25 cellular contexts compared by ENCODE assay signal in the genomic region with DNA sequence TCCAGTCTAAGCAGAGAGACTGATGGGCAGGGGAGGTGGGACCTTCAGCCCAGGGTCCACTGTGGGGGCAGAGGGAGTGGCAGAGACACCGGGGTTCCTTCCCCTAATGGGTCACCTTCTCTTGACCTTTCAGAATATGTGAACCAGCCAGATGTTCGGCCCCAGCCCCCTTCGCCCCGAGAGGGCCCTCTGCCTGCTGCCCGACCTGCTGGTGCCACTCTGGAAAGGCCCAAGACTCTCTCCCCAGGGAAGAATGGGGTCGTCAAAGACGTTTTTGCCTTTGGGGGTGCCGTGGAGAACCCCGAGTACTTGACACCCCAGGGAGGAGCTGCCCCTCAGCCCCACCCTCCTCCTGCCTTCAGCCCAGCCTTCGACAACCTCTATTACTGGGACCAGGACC. TPM values are rescaled to one million over a fixed set of nuclear protein-coding genes. Genes with fewer than 3 reads are reported as not detected.
A peak's percentile ranks its signal among the peaks of the same experiment; 100 is the strongest.
DNase-seq lines count a peak whose midpoint lies in the region; ATAC-seq, FAIRE-seq and TF ChIP-seq lines count a peak whose summit lies in the region.
"Had no signal": no experiment of that assay in that cellular context is flagged by ENCODE, and none has a peak within 500 bp of the region (broad histone marks: within the 10 kb centered on the region; RNA-seq: fewer than 3 reads in every experiment).

No MANE protein-coding gene starts in this region.

- no peak for TF ChIP-seq EP300 in K562 (IDR thresholded peaks at IDR 0.05; ENCODE audit: low read length)

- H3K4me1 Mint-ChIP-seq in MCF 10A (ENCODE audit: insufficient read depth, unreplicated experiment) (peaks cover 10% of the 10 kb centered on the region), natural killer cell (peaks cover 18 to 41% of the 10 kb centered on the region in 2 donors)
- H3K4me1 Mint-ChIP-seq in natural killer cell treated with Interleukin-12 subunit alpha and Interleukin-12 subunit beta and Interleukin-15 and Interleukin-18, amount 100 ng/mL, for 72 hours (ENCODE audit: low read depth in 2 of 2) = peaks cover 12 to 17% of the 10 kb centered on the region in 2 donors

- no peak for ATAC-seq in natural killer cell
- no peak for ATAC-seq in natural killer cell treated with Interleukin-12 subunit alpha and Interleukin-12 subunit beta and Interleukin-15 and Interleukin-18, amount 100 ng/mL, for 72 hours
- no peak for ATAC-seq in K562
- no peak for ATAC-seq in HG03108 (IDR thresholded peaks at IDR 0.05; ENCODE audit: unreplicated experiment)
- ATAC-seq: A549; CD8-positive, alpha-beta T cell; GM12878; HCT116 had no signal

- H3K9me3 Mint-ChIP-seq in MCF 10A (ENCODE audit: unreplicated experiment) (no peaks in the 10 kb centered on the region), natural killer cell (no peaks in the 10 kb centered on the region)
- H3K9me3 Mint-ChIP-seq in natural killer cell treated with Interleukin-12 subunit alpha and Interleukin-12 subunit beta and Interleukin-15 and Interleukin-18, amount 100 ng/mL, for 72 hours = no peaks in the 10 kb centered on the region
- H3K9me3 Mint-ChIP-seq: CD8-positive, alpha-beta T cell; H9 had no signal

- H3K4me3 ChIP-seq in breast epithelium (no peak overlapping the region), K562 (no peak overlapping the region), prostate gland (no peak overlapping the region)
- H3K4me3 ChIP-seq: A549, GM12878, GM23248 had no signal

- H3K36me3 Mint-ChIP-seq in MCF 10A (ENCODE audit: insufficient read depth, unreplicated experiment) (peaks cover 21% of the 10 kb centered on the region), natural killer cell (no peaks in the 10 kb centered on the region)
- H3K36me3 Mint-ChIP-seq in natural killer cell treated with Interleukin-12 subunit alpha and Interleukin-12 subunit beta and Interleukin-15 and Interleukin-18, amount 100 ng/mL, for 72 hours = no peaks in the 10 kb centered on the region

- no peak for FAIRE-seq in K562 (lab: Jason Lieb, UNC)
- FAIRE-seq: A549, D721Med, GM12878, GM19239, H1 had no signal

- intact Hi-C loops in breast epithelium (cut with DNase I; ENCODE audit: low total_unique reads) (no loop called here), MCF 10A (cut with micrococcal nuclease) (no loop called here), natural killer cell (cut with micrococcal nuclease) (no loop called here), K562 (cut with micrococcal nuclease) (no loop called here), prostate gland (cut with DNase I) (no loop called here)

- CTCF ChIA-PET in MCF 10A (lab: Yijun Ruan, JAX) (no interaction called here), K562 (lab: Yijun Ruan, JAX; ENCODE audit: low intra/inter-chr PET ratio) (no interaction called here)

- H3K27me3 ChIP-seq in breast epithelium (no peaks in the 10 kb centered on the region), K562 (ENCODE audit: control insufficient read depth in 2 of 2, insufficient read depth in 2 of 2, low read length in 2 of 2) (no peaks in the 10 kb centered on the region), prostate gland (replicated peaks; ENCODE audit: insufficient read depth) (no peaks in the 10 kb centered on the region)

- H3K9ac ChIP-seq in K562 (ENCODE audit: insufficient read depth in 1 of 2, low read depth in 2 of 2, low read length in 2 of 2) = peak overlapping the region in 1 of 2 experiments; percentile 42; a peak in 1 of 4 replicates
- H3K9ac ChIP-seq: GM23248 had no signal

- H3K9me3 ChIP-seq in breast epithelium (no peaks in the 10 kb centered on the region), K562 (replicated peaks; ENCODE audit: control insufficient read depth, insufficient read depth, low read depth, low read length) (no peaks in the 10 kb centered on the region), prostate gland (no peaks in the 10 kb centered on the region)
- H3K9me3 ChIP-seq: A549, Caco-2 had no signal

- no peak overlapping the region for H2AFZ ChIP-seq in K562 (ENCODE audit: low read depth, low read length)
- H2AFZ ChIP-seq: GM23248 had no signal

- POLR2A ChIA-PET in MCF 10A (lab: Yijun Ruan, JAX) = interaction anchor here (0.6 to 3.8 kb wide), 2 partner anchors 9 to 27 kb away, joined by 4 to 36 read pairs; a partner anchor contains a TSS
- POLR2A ChIA-PET in K562 (lab: Yijun Ruan, JAX) = interaction anchor here (1.0 kb wide), 1 partner anchor 35 kb away, joined by 3 read pairs; no protein-coding TSS in a partner anchor

- 55% methylated on average over 5 of the region's 10 CpGs for WGBS in K562 (ENCODE audit: insufficient coverage, low coverage, missing lambda C conversion rate)
- 75% methylated on average over 10 of the region's 10 CpGs for whole genome bisulfite sequencing in prostate gland

- no TSS peak for BruUV-seq in MCF 10A (replicated peaks; lab: Mats Ljungman, UMichigan)
- BruUV-seq in K562 (replicated peaks; lab: Mats Ljungman, UMichigan) = no TSS peak

- no peak for TF ChIP-seq POLR2A in breast epithelium (IDR thresholded peaks at IDR 0.05)
- TF ChIP-seq POLR2A in K562 (conservative IDR thresholded peaks at IDR 0.05) = no peak
- TF ChIP-seq POLR2A in prostate gland (IDR thresholded peaks at IDR 0.05) = no peak

- no peaks in the 10 kb centered on the region for H4K20me1 ChIP-seq in K562 (replicated peaks; ENCODE audit: control insufficient read depth, insufficient read depth, low read length)

- H3K4me2 ChIP-seq in K562 (ENCODE audit: insufficient read depth, low read length) = no peak overlapping the region
- H3K4me2 ChIP-seq: A549 had no signal

- in situ Hi-C loops in K562 (cut with MboI) = no loop called here

- no peaks in the 10 kb centered on the region for H3K9me1 ChIP-seq in K562 (ENCODE audit: control insufficient read depth, insufficient read depth, low read length)

- peaks cover 4 to 10% of the 10 kb centered on the region in 2 donors for H3K4me1 ChIP-seq in breast epithelium
- peaks cover 13 to 53% of the 10 kb centered on the region in 2 experiments; a peak in 4 of 5 replicates for H3K4me1 ChIP-seq in K562 (replicated peaks in 1 of 2; ENCODE audit: control insufficient read depth in 2 of 2, insufficient read depth in 2 of 2, low read length in 2 of 2)
- H3K4me1 ChIP-seq in prostate gland (replicated peaks) = no peaks in the 10 kb centered on the region

- TF ChIP-seq CTCF in breast epithelium (IDR thresholded peaks at IDR 0.05) (no peak), MCF 10A (IDR thresholded peaks at IDR 0.05; ENCODE audit: unreplicated experiment) (no peak), natural killer cell (IDR thresholded peaks at IDR 0.05) (no peak), K562 (IDR thresholded peaks at IDR 0.05 in 2 of 3, conservative IDR thresholded peaks at IDR 0.05 in 1 of 3; ENCODE audit: insufficient read depth in 2 of 3, low read depth in 1 of 3, low read length in 3 of 3) (no peak), prostate gland (IDR thresholded peaks at IDR 0.05) (no peak)

- no peak for TF ChIP-seq RAD21 in K562 (CRISPR knock-in tag; conservative IDR thresholded peaks at IDR 0.05 in 1 of 2, IDR thresholded peaks at IDR 0.05 in 1 of 2)

- no peaks in the 10 kb centered on the region for H3K36me3 ChIP-seq in breast epithelium
- peaks cover 22% of the 10 kb centered on the region; the same call in 1 of the 3 replicates for H3K36me3 ChIP-seq in K562 (ENCODE audit: control insufficient read depth, insufficient read depth, low read length)
- peaks cover 0 to 22% of the 10 kb centered on the region in 2 donors for H3K36me3 ChIP-seq in prostate gland

- no peak overlapping the region for H3K4me3 Mint-ChIP-seq in MCF 10A (ENCODE audit: unreplicated experiment)
- no peak overlapping the region for H3K4me3 Mint-ChIP-seq in natural killer cell
- no peak overlapping the region for H3K4me3 Mint-ChIP-seq in natural killer cell treated with Interleukin-12 subunit alpha and Interleukin-12 subunit beta and Interleukin-15 and Interleukin-18, amount 100 ng/mL, for 72 hours
- H3K4me3 Mint-ChIP-seq: CD8-positive, alpha-beta T cell had no signal

- H3K27me3 Mint-ChIP-seq in MCF 10A (ENCODE audit: insufficient read depth, unreplicated experiment) = no peaks in the 10 kb centered on the region
- no peaks in the 10 kb centered on the region for H3K27me3 Mint-ChIP-seq in natural killer cell (ENCODE audit: low read depth in 2 of 2)
- no peaks in the 10 kb centered on the region for H3K27me3 Mint-ChIP-seq in natural killer cell treated with Interleukin-12 subunit alpha and Interleukin-12 subunit beta and Interleukin-15 and Interleukin-18, amount 100 ng/mL, for 72 hours

- DNase-seq in breast epithelium (ENCODE audit: low spot score in 2 of 2) = no peak
- no peak for DNase-seq in MCF 10A (ENCODE audit: unreplicated experiment)
- no peak for DNase-seq in natural killer cell
- no peak for DNase-seq in natural killer cell treated with Interleukin-12 subunit alpha and Interleukin-12 subunit beta and Interleukin-15 and Interleukin-18, amount 100 ng/mL, for 72 hours (ENCODE audit: low spot score)
- no peak for DNase-seq in K562 (ENCODE audit: extremely low read depth in 1 of 4, low spot score in 3 of 4)
- DNase-seq in prostate gland (ENCODE audit: low spot score) = no peak
- DNase-seq in H4 (ENCODE audit: low spot score) = no peak
- DNase-seq: 8988T; C1 segment of cervical spinal cord; Caco-2; CD8-positive, alpha-beta T cell; DMS 273 treated with DMSO at 0.1 percent for 48 hours; DMS79; EL; GDM1; GM23248; H9 had no signal

- H3K27ac Mint-ChIP-seq in MCF 10A (ENCODE audit: low read depth, unreplicated experiment) = no peak overlapping the region
- peak overlapping the region; percentile 71 to 96 for H3K27ac Mint-ChIP-seq in natural killer cell
- peak overlapping the region in 1 of 2 donors; percentile 80 for H3K27ac Mint-ChIP-seq in natural killer cell treated with Interleukin-12 subunit alpha and Interleukin-12 subunit beta and Interleukin-15 and Interleukin-18, amount 100 ng/mL, for 72 hours
- H3K27ac Mint-ChIP-seq: CD8-positive, alpha-beta T cell had no signal

- peak overlapping the region; percentile 43 to 97 for H3K27ac ChIP-seq in breast epithelium
- H3K27ac ChIP-seq in K562 (ENCODE audit: extremely low read depth, low read depth, low read length) = no peak overlapping the region
- peak overlapping the region; percentile 18 to 31 for H3K27ac ChIP-seq in prostate gland
- H3K27ac ChIP-seq: A549, GM23248 had no signal

- peaks cover 14% of the 10 kb centered on the region for H3K79me2 ChIP-seq in K562 (ENCODE audit: control insufficient read depth, insufficient read depth, low read length)

RNA-seq across cellular contexts. Expression of a gene that starts 2.8 kb away (rescaled TPM):
- 10 to 100 TPM; 50.7 to 68.2 (median 61.6) TPM for total RNA-seq in breast epithelium
- 42.1 and 51.3 TPM in 2 replicates for total RNA-seq in MCF 10A (2022)
- 10 to 100 TPM; 48.8 to 55.2 (median 51.6) TPM for total RNA-seq in natural killer cell
- total RNA-seq in natural killer cell treated with Interleukin-12 subunit alpha and Interleukin-12 subunit beta and Interleukin-15 and Interleukin-18, amount 100 ng/mL, for 72 hours = 10 to 100 TPM; 56.3 to 64.6 TPM
- 17.7 and 44.9 TPM in 2 replicates for total RNA-seq in K562 (2011; cell fraction: chromatin; rRNA removed; ENCODE audit: low replicate concordance)
- total RNA-seq in K562 (2011; cell fraction: nucleolus; rRNA removed) = 41.2 and 48.0 TPM in 2 replicates
- 37.9 and 44.1 TPM in 2 replicates for total RNA-seq in K562 (2011; cell fraction: nucleoplasm; rRNA removed)
- 80.6 and 95.1 TPM in 2 replicates for total RNA-seq in K562 (2014; rRNA removed)
- total RNA-seq in K562 (2014; rRNA removed; fragmentation: Illumina TruSeq; extraction: Trizol) = 58.3 and 61.3 TPM in 2 replicates
- total RNA-seq in K562 (2015; rRNA removed; fragmentation: Illumina TruSeq; extraction: Trizol) = 66.3 and 70.2 TPM in 2 replicates
- total RNA-seq in K562 (2021) = 65.7 and 67.9 TPM in 2 replicates
- polyA plus RNA-seq in K562 (2011; rRNA removed) = 60.8 and 81.8 TPM in 2 replicates
- 63.1 and 98.3 TPM in 2 replicates for polyA plus RNA-seq in K562 (2011; cell fraction: cytosol; rRNA removed)
- polyA plus RNA-seq in K562 (2011; cell fraction: nucleus; rRNA removed) = 42.4 and 82.9 TPM in 2 replicates
- polyA plus RNA-seq in K562 (2012) = 80.4 and 82.0 TPM in 2 replicates
- polyA plus RNA-seq in K562 (2014; fragmentation: Illumina TruSeq; extraction: Trizol) = 114 and 142 TPM in 2 replicates
- polyA plus RNA-seq in K562 (2014; fragmentation: Nextera tagmentation; extraction: Ambion mirVana) = 10 to 100 TPM; 70.5 to 78.9 TPM
- polyA plus RNA-seq in K562 (2014; rRNA removed) = 103 and 135 TPM in 2 replicates
- 14.3 and 24.3 TPM in 2 replicates for polyA minus RNA-seq in K562 (2011; rRNA and poly(A)+ RNA removed)
- polyA minus RNA-seq in K562 (2011; cell fraction: cytosol; rRNA and poly(A)+ RNA removed) = 11.5 and 25.5 TPM in 2 replicates
- 19.3 and 20.3 TPM in 2 replicates for polyA minus RNA-seq in K562 (2011; cell fraction: nucleus; rRNA and poly(A)+ RNA removed)
- total RNA-seq in prostate gland = 100 to 1,000 TPM in 1 of 2 donors, 10 to 100 TPM in 1; 46.5 to 119 TPM
- 91.9 and 99.5 TPM in 2 replicates for total RNA-seq in H4 (2014; rRNA removed; shearing (Covaris generic))

RNA-seq across cellular contexts. Expression of a gene that starts 10.2 kb away (rescaled TPM):
- total RNA-seq in breast epithelium = 10 to 100 TPM in 2 of 3 donors, not detected in 1; 27.9 to 69.2 TPM
- 7.3 and 10.3 TPM in 2 replicates for total RNA-seq in MCF 10A (2022)
- under 1 TPM in 1 of 3 donors, not detected in 2; 0.27 TPM for total RNA-seq in natural killer cell
- total RNA-seq in natural killer cell treated with Interleukin-12 subunit alpha and Interleukin-12 subunit beta and Interleukin-15 and Interleukin-18, amount 100 ng/mL, for 72 hours = under 1 TPM in 1 of 2 donors, not detected in 1; 0.36 TPM
- total RNA-seq in K562 (2011; cell fraction: chromatin; rRNA removed; ENCODE audit: low replicate concordance) = 7.8 and 23.1 TPM in 2 replicates
- 14.2 and 16.3 TPM in 2 replicates for total RNA-seq in K562 (2011; cell fraction: nucleolus; rRNA removed)
- total RNA-seq in K562 (2011; cell fraction: nucleoplasm; rRNA removed) = 10.2 and 11.2 TPM in 2 replicates
- 5.1 and 5.9 TPM in 2 replicates for total RNA-seq in K562 (2014; rRNA removed)
- total RNA-seq in K562 (2014; rRNA removed; fragmentation: Illumina TruSeq; extraction: Trizol) = 1.9 and 2.2 TPM in 2 replicates
- total RNA-seq in K562 (2015; rRNA removed; fragmentation: Illumina TruSeq; extraction: Trizol) = 1.6 and 2.1 TPM in 2 replicates
- total RNA-seq in K562 (2021) = 5.0 and 6.0 TPM in 2 replicates
- 1.6 and 2.4 TPM in 2 replicates for polyA plus RNA-seq in K562 (2011; rRNA removed)
- 1.8 and 4.1 TPM in 2 replicates for polyA plus RNA-seq in K562 (2011; cell fraction: cytosol; rRNA removed)
- polyA plus RNA-seq in K562 (2011; cell fraction: nucleus; rRNA removed) = 7.6 and 13.2 TPM in 2 replicates
- polyA plus RNA-seq in K562 (2012) = 3.2 and 6.3 TPM in 2 replicates
- polyA plus RNA-seq in K562 (2014; fragmentation: Illumina TruSeq; extraction: Trizol) = 6.2 and 6.4 TPM in 2 replicates
- under 1 TPM; 0.04 to 0.08 TPM for polyA plus RNA-seq in K562 (2014; fragmentation: Nextera tagmentation; extraction: Ambion mirVana)
- polyA plus RNA-seq in K562 (2014; rRNA removed) = 3.0 and 4.1 TPM in 2 replicates
- polyA minus RNA-seq in K562 (2011; rRNA and poly(A)+ RNA removed) = 0.87 and 1.7 TPM in 2 replicates
- 2.4 and 2.7 TPM in 2 replicates for polyA minus RNA-seq in K562 (2011; cell fraction: cytosol; rRNA and poly(A)+ RNA removed)
- 2.4 and 3.4 TPM in 2 replicates for polyA minus RNA-seq in K562 (2011; cell fraction: nucleus; rRNA and poly(A)+ RNA removed)
- 10 to 100 TPM; 25.7 to 32.6 TPM for total RNA-seq in prostate gland
- 0.41 TPM in 1 of 2 replicates, not detected in the other for total RNA-seq in H4 (2014; rRNA removed; shearing (Covaris generic))
- total RNA-seq: CD8-positive, alpha-beta T cell; GM23248 had no signal
- polyA plus RNA-seq: GM23248 had no signal

RNA-seq across cellular contexts. Expression of a gene that starts 27.7 kb away (rescaled TPM):
- 100 to 1,000 TPM in 1 of 3 donors, 10 to 100 TPM in 2; 13.1 to 118 (median 59.0) TPM for total RNA-seq in breast epithelium
- 33.3 and 33.7 TPM in 2 replicates for total RNA-seq in MCF 10A (2022)
- total RNA-seq in natural killer cell = 100 to 1,000 TPM in 1 of 3 donors, 10 to 100 TPM in 2; 77.6 to 115 (median 82.1) TPM
- total RNA-seq in natural killer cell treated with Interleukin-12 subunit alpha and Interleukin-12 subunit beta and Interleukin-15 and Interleukin-18, amount 100 ng/mL, for 72 hours = 1 to 10 TPM; 3.8 to 9.5 TPM
- 14.2 and 27.1 TPM in 2 replicates for total RNA-seq in K562 (2011; cell fraction: chromatin; rRNA removed; ENCODE audit: low replicate concordance)
- 12.6 and 13.8 TPM in 2 replicates for total RNA-seq in K562 (2011; cell fraction: nucleolus; rRNA removed)
- total RNA-seq in K562 (2011; cell fraction: nucleoplasm; rRNA removed) = 12.0 and 14.7 TPM in 2 replicates
- total RNA-seq in K562 (2014; rRNA removed) = 3.3 and 3.5 TPM in 2 replicates
- 2.7 and 2.8 TPM in 2 replicates for total RNA-seq in K562 (2014; rRNA removed; fragmentation: Illumina TruSeq; extraction: Trizol)
- 2.5 and 3.2 TPM in 2 replicates for total RNA-seq in K562 (2015; rRNA removed; fragmentation: Illumina TruSeq; extraction: Trizol)
- total RNA-seq in K562 (2021) = 4.6 and 5.6 TPM in 2 replicates
- 3.2 and 4.7 TPM in 2 replicates for polyA plus RNA-seq in K562 (2011; rRNA removed)
- polyA plus RNA-seq in K562 (2011; cell fraction: cytosol; rRNA removed) = 2.6 and 5.3 TPM in 2 replicates
- 9.1 and 15.6 TPM in 2 replicates for polyA plus RNA-seq in K562 (2011; cell fraction: nucleus; rRNA removed)
- 3.2 and 6.6 TPM in 2 replicates for polyA plus RNA-seq in K562 (2012)
- polyA plus RNA-seq in K562 (2014; fragmentation: Illumina TruSeq; extraction: Trizol) = 3.4 and 4.2 TPM in 2 replicates
- polyA plus RNA-seq in K562 (2014; fragmentation: Nextera tagmentation; extraction: Ambion mirVana) = under 1 TPM; 0.74 to 0.79 TPM
- polyA plus RNA-seq in K562 (2014; rRNA removed) = 4.1 and 6.3 TPM in 2 replicates
- polyA minus RNA-seq in K562 (2011; rRNA and poly(A)+ RNA removed) = 3.3 and 5.3 TPM in 2 replicates
- 2.5 TPM in 2 replicates for polyA minus RNA-seq in K562 (2011; cell fraction: cytosol; rRNA and poly(A)+ RNA removed)
- polyA minus RNA-seq in K562 (2011; cell fraction: nucleus; rRNA and poly(A)+ RNA removed) = 3.2 and 3.9 TPM in 2 replicates
- 100 to 1,000 TPM; 112 to 172 TPM for total RNA-seq in prostate gland
- total RNA-seq in H4 (2014; rRNA removed; shearing (Covaris generic)) = 10.1 and 18.5 TPM in 2 replicates

RNA-seq across cellular contexts. Expression of a gene that starts 39.7 kb away (rescaled TPM):
- total RNA-seq in breast epithelium (10 to 100 TPM; 11.7 to 23.7 (median 21.6) TPM), MCF 10A (2022) (10.0 and 13.2 TPM in 2 replicates), natural killer cell (10 to 100 TPM; 45.8 to 57.8 (median 52.4) TPM), K562 (2014; rRNA removed) (4.5 and 5.5 TPM in 2 replicates), K562 (2014; rRNA removed; fragmentation: Illumina TruSeq; extraction: Trizol) (2.1 and 4.0 TPM in 2 replicates), K562 (2015; rRNA removed; fragmentation: Illumina TruSeq; extraction: Trizol) (3.9 and 5.2 TPM in 2 replicates), K562 (2021) (7.5 and 9.4 TPM in 2 replicates), prostate gland (10 to 100 TPM; 44.6 to 50.0 TPM)
- 10 to 100 TPM in 1 of 2 donors, 1 to 10 TPM in 1; 8.8 to 13.7 TPM for total RNA-seq in natural killer cell treated with Interleukin-12 subunit alpha and Interleukin-12 subunit beta and Interleukin-15 and Interleukin-18, amount 100 ng/mL, for 72 hours
- total RNA-seq in K562 (2011; cell fraction: chromatin; rRNA removed; ENCODE audit: low replicate concordance) = 10.0 and 22.8 TPM in 2 replicates
- total RNA-seq in K562 (2011; cell fraction: nucleolus; rRNA removed) = 19.2 and 22.0 TPM in 2 replicates
- total RNA-seq in K562 (2011; cell fraction: nucleoplasm; rRNA removed) = 14.4 and 20.3 TPM in 2 replicates
- polyA plus RNA-seq in K562 (2011; rRNA removed) (5.3 and 6.0 TPM in 2 replicates), K562 (2014; fragmentation: Illumina TruSeq; extraction: Trizol) (5.5 and 5.9 TPM in 2 replicates), K562 (2014; fragmentation: Nextera tagmentation; extraction: Ambion mirVana) (under 1 TPM; 0.38 to 0.76 TPM), K562 (2014; rRNA removed) (5.6 and 7.1 TPM in 2 replicates)
- 5.6 and 10.7 TPM in 2 replicates for polyA plus RNA-seq in K562 (2011; cell fraction: cytosol; rRNA removed)
- polyA plus RNA-seq in K562 (2011; cell fraction: nucleus; rRNA removed) = 18.7 and 30.5 TPM in 2 replicates
- polyA plus RNA-seq in K562 (2012) = 8.4 and 12.5 TPM in 2 replicates
- 1.1 and 4.4 TPM in 2 replicates for polyA minus RNA-seq in K562 (2011; rRNA and poly(A)+ RNA removed)
- polyA minus RNA-seq in K562 (2011; cell fraction: cytosol; rRNA and poly(A)+ RNA removed) = 2.8 and 8.3 TPM in 2 replicates
- polyA minus RNA-seq in K562 (2011; cell fraction: nucleus; rRNA and poly(A)+ RNA removed) = 2.0 and 4.3 TPM in 2 replicates
- total RNA-seq in H4 (2014; rRNA removed; shearing (Covaris generic)) = 10.9 and 11.4 TPM in 2 replicates

RNA-seq across cellular contexts. Expression of a gene that starts 59.3 kb away (rescaled TPM):
- total RNA-seq in breast epithelium = 1 to 10 TPM; 1.6 to 9.5 (median 5.1) TPM
- total RNA-seq in MCF 10A (2022) = not detected in 2 replicates
- 1 to 10 TPM; 1.2 to 2.5 (median 2.2) TPM for total RNA-seq in natural killer cell
- total RNA-seq in natural killer cell treated with Interleukin-12 subunit alpha and Interleukin-12 subunit beta and Interleukin-15 and Interleukin-18, amount 100 ng/mL, for 72 hours = not detected
- total RNA-seq in K562 (2011; cell fraction: chromatin; rRNA removed; ENCODE audit: low replicate concordance) = 0.81 and 8.9 TPM in 2 replicates
- total RNA-seq in K562 (2011; cell fraction: nucleolus; rRNA removed) = 7.3 and 7.9 TPM in 2 replicates
- 6.0 and 8.4 TPM in 2 replicates for total RNA-seq in K562 (2011; cell fraction: nucleoplasm; rRNA removed)
- total RNA-seq in K562 (2014; rRNA removed) = 15.8 and 18.1 TPM in 2 replicates
- 2.0 and 3.0 TPM in 2 replicates for total RNA-seq in K562 (2014; rRNA removed; fragmentation: Illumina TruSeq; extraction: Trizol)
- total RNA-seq in K562 (2015; rRNA removed; fragmentation: Illumina TruSeq; extraction: Trizol) = 9.0 and 9.6 TPM in 2 replicates
- total RNA-seq in K562 (2021) = 17.2 and 17.4 TPM in 2 replicates
- 3.3 and 5.8 TPM in 2 replicates for polyA plus RNA-seq in K562 (2011; rRNA removed)
- 3.3 and 24.0 TPM in 2 replicates for polyA plus RNA-seq in K562 (2011; cell fraction: cytosol; rRNA removed)
- polyA plus RNA-seq in K562 (2011; cell fraction: nucleus; rRNA removed) = 8.7 and 33.8 TPM in 2 replicates
- 23.3 and 34.1 TPM in 2 replicates for polyA plus RNA-seq in K562 (2012)
- 3.1 and 9.3 TPM in 2 replicates for polyA plus RNA-seq in K562 (2014; fragmentation: Illumina TruSeq; extraction: Trizol)
- polyA plus RNA-seq in K562 (2014; fragmentation: Nextera tagmentation; extraction: Ambion mirVana) = 1 to 10 TPM in 1 of 2 experiments, under 1 TPM in 1; 0.55 to 1.5 TPM
- 17.8 and 20.0 TPM in 2 replicates for polyA plus RNA-seq in K562 (2014; rRNA removed)
- polyA minus RNA-seq in K562 (2011; rRNA and poly(A)+ RNA removed) = 0.21 and 1.8 TPM in 2 replicates
- polyA minus RNA-seq in K562 (2011; cell fraction: cytosol; rRNA and poly(A)+ RNA removed) = 1.5 and 6.7 TPM in 2 replicates
- 1.00 and 1.8 TPM in 2 replicates for polyA minus RNA-seq in K562 (2011; cell fraction: nucleus; rRNA and poly(A)+ RNA removed)
- total RNA-seq in prostate gland = 1 to 10 TPM; 2.7 to 5.8 TPM
- total RNA-seq in H4 (2014; rRNA removed; shearing (Covaris generic)) = not detected in 2 replicates
- total RNA-seq: Caco-2, GM12878, GM23248 had no signal
- polyA plus RNA-seq: A549, BJ, GM12878, GM23248 had no signal
